In genomic region chr20:23083553-23084220, GRCh38 we compare ENCODE assay signal across 1 cellular context.
TF ChIP-seq lines count a peak whose summit lies in the region.

No MANE protein-coding gene starts in this region.

TF ChIP-seq in H1, 55 proteins besides CTCF, POLR2A, EP300 and RAD21:
- TF ChIP-seq EZH2 (IDR thresholded peaks at IDR 0.05; ENCODE audit: low read depth, low read length, severe bottlenecking) (no peak), GABPA (IDR thresholded peaks at IDR 0.05; ENCODE audit: borderline replicate concordance, insufficient read depth, low read length) (no peak)
TF ChIP-seq in H1: peak in this region for 0.
